Comparison of ENCODE assay signal across 7 cellular contexts in genomic region chr4:76212851-76213414, GRCh38. TPM values are rescaled to one million over a fixed set of nuclear protein-coding genes. Genes with fewer than 3 reads are reported as not detected.
DNase-seq lines count a peak whose midpoint lies in the region; ATAC-seq and TF ChIP-seq lines count a peak whose summit lies in the region.

No MANE protein-coding gene starts in this region.

- WGBS in psoas muscle, 3 donors = 0 to 1% (median 0%) methylated on average over 14 of the region's 14 CpGs

- H3K27me3 ChIP-seq in left ventricle myocardium inferior (ENCODE audit: low read depth) = no peaks in the 10 kb centered on the region
- no peaks in the 10 kb centered on the region for H3K27me3 ChIP-seq in psoas muscle (ENCODE audit: insufficient read depth in 3 of 3, low read length in 2 of 3)

- ATAC-seq in GM18868 (IDR thresholded peaks at IDR 0.05; ENCODE audit: unreplicated experiment) (peak; percentile 12), psoas muscle (no peak), HG02973 (IDR thresholded peaks at IDR 0.05; ENCODE audit: unreplicated experiment) (no peak)

- CTCF ChIA-PET in activated naive CD4-positive, alpha-beta T cell treated with anti-CD3 and anti-CD28 coated beads for 36 hours (lab: Charles Lee) = interaction anchor here (0.6 to 2.0 kb wide), 3 partner anchors 9 to 33 kb away, joined by 3 to 7 read pairs (median 4); no protein-coding TSS in a partner anchor

- no peaks in the 10 kb centered on the region for H3K36me3 Mint-ChIP-seq in activated naive CD4-positive, alpha-beta T cell treated with anti-CD3 and anti-CD28 coated beads for 36 hours (ENCODE audit: low read depth)

- H3K36me3 ChIP-seq in left ventricle myocardium inferior = no peaks in the 10 kb centered on the region
- H3K36me3 ChIP-seq in psoas muscle (ENCODE audit: insufficient read depth in 1 of 2, low read depth in 1 of 2) = no peaks in the 10 kb centered on the region

- H3K9me3 Mint-ChIP-seq in activated naive CD4-positive, alpha-beta T cell treated with anti-CD3 and anti-CD28 coated beads for 36 hours = no peaks in the 10 kb centered on the region

- H3K27ac Mint-ChIP-seq in activated naive CD4-positive, alpha-beta T cell treated with anti-CD3 and anti-CD28 coated beads for 36 hours = peak overlapping the region; percentile 62

- H3K9me3 ChIP-seq in left ventricle myocardium inferior (replicated peaks) (no peaks in the 10 kb centered on the region), psoas muscle (no peaks in the 10 kb centered on the region)

- peaks cover 88% of the 10 kb centered on the region for H3K4me1 ChIP-seq in left ventricle myocardium inferior
- peaks cover 71% of the 10 kb centered on the region for H3K4me1 ChIP-seq in psoas muscle

- H3K4me3 Mint-ChIP-seq in activated naive CD4-positive, alpha-beta T cell treated with anti-CD3 and anti-CD28 coated beads for 36 hours = peak overlapping the region; percentile 73

- H3K27me3 Mint-ChIP-seq in activated naive CD4-positive, alpha-beta T cell treated with anti-CD3 and anti-CD28 coated beads for 36 hours (ENCODE audit: low read depth) = no peaks in the 10 kb centered on the region

- H3K4me1 Mint-ChIP-seq in activated naive CD4-positive, alpha-beta T cell treated with anti-CD3 and anti-CD28 coated beads for 36 hours (ENCODE audit: low read depth) = peaks cover 37% of the 10 kb centered on the region

- peak; percentile 42 for DNase-seq in NCI-H69 (lab: John Stamatoyannopoulos, UW)
- DNase-seq in activated naive CD4-positive, alpha-beta T cell treated with anti-CD3 and anti-CD28 coated beads for 36 hours = peak; percentile 55
- DNase-seq in left ventricle myocardium inferior = no peak
- no peak for DNase-seq in psoas muscle
- DNase-seq in NCI-H446 (lab: John Stamatoyannopoulos, UW) = no peak

- TF ChIP-seq CTCF in left ventricle myocardium inferior (IDR thresholded peaks at IDR 0.05; ENCODE audit: borderline replicate concordance) (no peak), psoas muscle (IDR thresholded peaks at IDR 0.05) (no peak)

- H3K27ac ChIP-seq in left ventricle myocardium inferior (replicated peaks) = peak overlapping the region; percentile 99
- peak overlapping the region; percentile 97 for H3K27ac ChIP-seq in psoas muscle

- intact Hi-C loops in activated naive CD4-positive, alpha-beta T cell treated with anti-CD3 and anti-CD28 coated beads for 36 hours (cut with micrococcal nuclease) = loop anchor here (1.0 to 5.0 kb wide), 7 partner anchors 65 to 944 kb away; partner anchors contain the start of genes CCNG2, G3BP2, NUP54 and RCHY1
- intact Hi-C loops in left ventricle myocardium inferior (cut with micrococcal nuclease) = no loop called here
- intact Hi-C loops in psoas muscle (cut with DNase I) = loop anchor here (5.0 kb wide), 2 partner anchors 66 to 94 kb away; partner anchors contain the start of genes NUP54 (in 1 of the 2) and STBD1 (in 1 of the 2)

- peak overlapping the region; percentile 91 for H3K4me3 ChIP-seq in left ventricle myocardium inferior
- peak overlapping the region; percentile 95 for H3K4me3 ChIP-seq in psoas muscle

RNA-seq across cellular contexts. Expression of gene SCARB2, which starts 0.7 kb away (rescaled TPM):
- 1 to 10 TPM; 5.4 to 7.8 TPM for total RNA-seq in activated naive CD4-positive, alpha-beta T cell treated with anti-CD3 and anti-CD28 coated beads for 36 hours
- total RNA-seq in left ventricle myocardium inferior (87.4 TPM), psoas muscle (100 to 1,000 TPM; 109 to 199 (median 170) TPM)
- 100 to 1,000 TPM in 1 of 3 donors, 10 to 100 TPM in 2; 58.5 to 107 (median 81.7) TPM for polyA plus RNA-seq in psoas muscle

RNA-seq across cellular contexts. Expression of gene FAM47E, which starts 38.6 kb away (rescaled TPM):
- not detected for total RNA-seq in activated naive CD4-positive, alpha-beta T cell treated with anti-CD3 and anti-CD28 coated beads for 36 hours
- total RNA-seq in left ventricle myocardium inferior (3.0 TPM), psoas muscle (1 to 10 TPM; 1.7 to 4.6 (median 3.2) TPM)
- polyA plus RNA-seq in psoas muscle = 1 to 10 TPM; 1.2 to 2.6 (median 1.5) TPM

Comparison
In these comparisons a context has a peak if more than half of its experiments do, and no peak if none do; other contexts are left out.
1. DNase-seq: peak in NCI-H69 (single experiment) and activated naive CD4-positive, alpha-beta T cell treated with anti-CD3 and anti-CD28 coated beads for 36 hours (single experiment); none in left ventricle myocardium inferior (single experiment), psoas muscle (0 of 2) and NCI-H446 (0 of 2).
2. RNA of gene SCARB2, which starts 0.7 kb away (total RNA-seq): 109 to 199 TPM in psoas muscle and 87.4 TPM in left ventricle myocardium inferior (single experiment); 5.4 to 7.8 TPM in activated naive CD4-positive, alpha-beta T cell treated with anti-CD3 and anti-CD28 coated beads for 36 hours; every median in the first group is over 10 times any median in the second.